ENCODE assay signal across 1 cellular context in genomic region chr7:142716596-142716995, GRCh38.
TF ChIP-seq lines count a peak whose summit lies in the region.

No MANE protein-coding gene starts in this region.

TF ChIP-seq in GM23338, 12 proteins besides CTCF, POLR2A, EP300 and RAD21:
- TF ChIP-seq EZH2phosphoT487 (IDR thresholded peaks at IDR 0.05; ENCODE audit: unreplicated experiment): no peak
- no peak for TF ChIP-seq REST (IDR thresholded peaks at IDR 0.05; ENCODE audit: unreplicated experiment)
- no peak for TF ChIP-seq JUNB (IDR thresholded peaks at IDR 0.05; ENCODE audit: unreplicated experiment)
- no peak for TF ChIP-seq ZNF462 (CRISPR knock-in tag; IDR thresholded peaks at IDR 0.05)
- TF ChIP-seq STAT1 (IDR thresholded peaks at IDR 0.05; ENCODE audit: unreplicated experiment): no peak
- TF ChIP-seq ZNF331 (CRISPR knock-in tag; IDR thresholded peaks at IDR 0.05; ENCODE audit: low read depth): no peak
- no peak for TF ChIP-seq ZNF114 (CRISPR knock-in tag; IDR thresholded peaks at IDR 0.05)
- TF ChIP-seq CREB1 (CRISPR knock-in tag; IDR thresholded peaks at IDR 0.05; ENCODE audit: low read depth): no peak
- TF ChIP-seq ETS1 (IDR thresholded peaks at IDR 0.05): no peak
- TF ChIP-seq EZH2 (IDR thresholded peaks at IDR 0.05; ENCODE audit: low read depth, unreplicated experiment): no peak
